8 cellular contexts compared by ENCODE assay signal in genomic region chr7:23298885-23299769, GRCh38. TPM values are rescaled to one million over a fixed set of nuclear protein-coding genes. Genes with fewer than 3 reads are reported as not detected.
DNase-seq lines count a peak whose midpoint lies in the region; ATAC-seq and TF ChIP-seq lines count a peak whose summit lies in the region.

TSS of gene MALSU1 (plus strand) at chr7:23299339. CDS start at chr7:23299353, 14 bp downstream.

- no peaks in the 10 kb centered on the region for H3K27me3 ChIP-seq in CD8-positive, alpha-beta T cell (ENCODE audit: insufficient read depth, low read length)
- H3K27me3 ChIP-seq in lower lobe of right lung (ENCODE audit: low read depth), result no peaks in the 10 kb centered on the region

- no peaks in the 10 kb centered on the region for H3K27me3 Mint-ChIP-seq in CD8-positive, alpha-beta T cell (ENCODE audit: low read depth)

- intact Hi-C loops in CD8-positive, alpha-beta T cell (cut with DNase I, micrococcal nuclease), result loop anchor here (1.0 to 10.0 kb wide), 17 partner anchors 22 to 1886 kb away; partner anchors contain the start of genes CCDC126 (in 2 of the 2), HYCC1 (in 2 of the 2), KLHL7 (in 2 of the 2) and CYCS (in 1 of the 2)
- intact Hi-C loops in lower lobe of right lung (cut with DNase I), result no loop called here

- peak within 1 kb of the TSS; percentile 80 for H3K4me3 Mint-ChIP-seq in CD8-positive, alpha-beta T cell

- peaks cover 30% of the 10 kb centered on the region for H3K36me3 Mint-ChIP-seq in CD8-positive, alpha-beta T cell

- H3K36me3 ChIP-seq in CD8-positive, alpha-beta T cell (ENCODE audit: insufficient read depth, low read length), result peaks cover 3% of the 10 kb centered on the region
- peaks cover 16% of the 10 kb centered on the region for H3K36me3 ChIP-seq in lower lobe of right lung

- H3K4me1 Mint-ChIP-seq in CD8-positive, alpha-beta T cell (ENCODE audit: low read depth), result peaks cover 45% of the 10 kb centered on the region

- POLR2A ChIA-PET in CD8-positive, alpha-beta T cell (lab: Charles Lee), result interaction anchor here (0.7 to 1.5 kb wide), 9 partner anchors 17 to 300 kb away, joined by 3 to 7 read pairs (median 4); partner anchors contain the start of genes IGF2BP3 and KLHL7

- peak within 1 kb of the TSS; percentile 83 for H3K4me3 ChIP-seq in CD8-positive, alpha-beta T cell (ENCODE audit: low read depth, low read length)
- H3K4me3 ChIP-seq in lower lobe of right lung, result peak within 1 kb of the TSS; percentile 85

- peak; percentile 99 for ATAC-seq in CD8-positive, alpha-beta T cell
- ATAC-seq in GM19467 (IDR thresholded peaks at IDR 0.05; ENCODE audit: unreplicated experiment) (peak; percentile 98), lower lobe of right lung (peak; percentile 99)

- DNase-seq in CD8-positive, alpha-beta T cell, result peak; percentile 90 to 97 (median 95)
- DNase-seq in HS-27A (ENCODE audit: low read depth) (peak; percentile 80), NK-92 (lab: John Stamatoyannopoulos, UW; ENCODE audit: unreplicated experiment) (peak; percentile 47), lower lobe of right lung (peak; percentile 99)
- peak; percentile 92 for DNase-seq in activated CD8-positive, alpha-beta memory T cell treated with anti-CD3 and anti-CD28 coated beads for 1 hour (ENCODE audit: extremely low read depth in 1 of 2, low read depth in 1 of 2)
- peak; percentile 94 for DNase-seq in effector CD4-positive, alpha-beta T cell
- peak; percentile 96 to 98 (median 97) for DNase-seq in stimulated activated CD4-positive, alpha-beta T cell treated with anti-CD3 and anti-CD28 coated beads, TNF-alpha, amount 100 ng/mL, for 24 hours (ENCODE audit: low read depth in 3 of 3)

- no peak for TF ChIP-seq CTCF in CD8-positive, alpha-beta T cell (IDR thresholded peaks at IDR 0.05)
- no peak for TF ChIP-seq CTCF in lower lobe of right lung (IDR thresholded peaks at IDR 0.05)

- no peaks in the 10 kb centered on the region for H3K9me3 ChIP-seq in CD8-positive, alpha-beta T cell (ENCODE audit: low read length)
- no peaks in the 10 kb centered on the region for H3K9me3 ChIP-seq in lower lobe of right lung

- peak within 1 kb of the TSS; percentile 72 for H3K27ac ChIP-seq in CD8-positive, alpha-beta T cell (ENCODE audit: low read depth, low read length)
- H3K27ac ChIP-seq in lower lobe of right lung, result peak within 1 kb of the TSS; percentile 88

- H3K27ac Mint-ChIP-seq in CD8-positive, alpha-beta T cell, result peak within 1 kb of the TSS; percentile 95

- CTCF ChIA-PET in CD8-positive, alpha-beta T cell (lab: Charles Lee), result interaction anchor here (0.6 to 1.3 kb wide), 3 partner anchors 26 to 240 kb away, joined by 3 to 6 read pairs (median 4); no protein-coding TSS in a partner anchor

- H3K9me3 Mint-ChIP-seq in CD8-positive, alpha-beta T cell, result peaks cover 2% of the 10 kb centered on the region

- peaks cover 22% of the 10 kb centered on the region for H3K4me1 ChIP-seq in CD8-positive, alpha-beta T cell (ENCODE audit: insufficient read depth, low read length)
- peaks cover 47% of the 10 kb centered on the region for H3K4me1 ChIP-seq in lower lobe of right lung

RNA-seq across cellular contexts. Expression of gene MALSU1, which starts in this region (rescaled TPM):
- total RNA-seq in CD8-positive, alpha-beta T cell, result 10 to 100 TPM; 56.0 to 56.6 TPM
- 41.4 TPM for total RNA-seq in lower lobe of right lung

Comparison
In these comparisons a context has a peak if more than half of its experiments do, and no peak if none do; other contexts are left out.
1. Peak in every context shown above with its lines: DNase-seq, ATAC-seq, H3K4me3 ChIP-seq and H3K27ac ChIP-seq.
2. DNase-seq: peak in every context shown above with its lines; median percentile 99 in lower lobe of right lung; 97 in stimulated activated CD4-positive, alpha-beta T cell treated with anti-CD3 and anti-CD28 coated beads, TNF-alpha, amount 100 ng/mL, for 24 hours; 95 in CD8-positive, alpha-beta T cell; 94 in effector CD4-positive, alpha-beta T cell; 92 in activated CD8-positive, alpha-beta memory T cell treated with anti-CD3 and anti-CD28 coated beads for 1 hour; 80 in HS-27A; 47 in NK-92.